Comparison of ENCODE assay signal across 8 cellular contexts in genomic region chr12:11651377-11651776, GRCh38. TPM values are rescaled to one million over a fixed set of nuclear protein-coding genes. Genes with fewer than 3 reads are reported as not detected.
DNase-seq lines count a peak whose midpoint lies in the region; ATAC-seq, FAIRE-seq and TF ChIP-seq lines count a peak whose summit lies in the region.

No MANE protein-coding gene starts in this region.

- peak overlapping the region; percentile 98 for H3K4me3 Mint-ChIP-seq in activated naive CD4-positive, alpha-beta T cell treated with anti-CD3 and anti-CD28 coated beads for 36 hours
- H3K4me3 Mint-ChIP-seq in memory B cell (peak overlapping the region; percentile 98), type B pancreatic cell (peak overlapping the region; percentile 94)

- H3K9me3 Mint-ChIP-seq in activated naive CD4-positive, alpha-beta T cell treated with anti-CD3 and anti-CD28 coated beads for 36 hours = no peaks in the 10 kb centered on the region
- no peaks in the 10 kb centered on the region for H3K9me3 Mint-ChIP-seq in memory B cell
- H3K9me3 Mint-ChIP-seq in type B pancreatic cell = no peaks in the 10 kb centered on the region

- intact Hi-C loops in activated naive CD4-positive, alpha-beta T cell treated with anti-CD3 and anti-CD28 coated beads for 36 hours (cut with micrococcal nuclease) = loop anchor here (1.0 to 10.0 kb wide), 8 partner anchors 8 to 1787 kb away; partner anchors contain the start of genes CLEC2B, GPR19 and SMIM10L1
- intact Hi-C loops in K562 (cut with micrococcal nuclease) = loop anchor here (5.0 kb wide), 1 partner anchor 146 kb away; no protein-coding TSS in a partner anchor

- DNase-seq in activated naive CD4-positive, alpha-beta T cell treated with anti-CD3 and anti-CD28 coated beads for 36 hours = no peak
- DNase-seq in activated naive CD4-positive, alpha-beta T cell (lab: John Stamatoyannopoulos, UW) = no peak
- DNase-seq in K562 (ENCODE audit: extremely low read depth in 1 of 4, low spot score in 3 of 4) = no peak
- no peak for DNase-seq in memory B cell (ENCODE audit: low spot score in 2 of 2)
- no peak for DNase-seq in type B pancreatic cell (ENCODE audit: extremely low spot score, unreplicated experiment)
- DNase-seq in NK-92 treated with Interleukin-12 subunit alpha and Interleukin-12 subunit beta, amount 100 ng/mL, for 24 hours (lab: John Stamatoyannopoulos, UW) = no peak
- DNase-seq in AML-193 (lab: John Stamatoyannopoulos, UW) = no peak
- DNase-seq in H54 (ENCODE audit: insufficient read length, low spot score) = no peak

- H3K9me3 ChIP-seq in K562 (replicated peaks; ENCODE audit: control insufficient read depth, insufficient read depth, low read depth, low read length) = no peaks in the 10 kb centered on the region; the same call in 1 of the 2 replicates

- H3K4me1 Mint-ChIP-seq in activated naive CD4-positive, alpha-beta T cell treated with anti-CD3 and anti-CD28 coated beads for 36 hours (ENCODE audit: low read depth) = peaks cover 47% of the 10 kb centered on the region
- peaks cover 32% of the 10 kb centered on the region for H3K4me1 Mint-ChIP-seq in memory B cell
- peaks cover 25% of the 10 kb centered on the region for H3K4me1 Mint-ChIP-seq in type B pancreatic cell (ENCODE audit: unreplicated experiment)

- in situ Hi-C loops in K562 (cut with MboI) = no loop called here

- H3K4me2 ChIP-seq in K562 (ENCODE audit: insufficient read depth, low read length) = peak overlapping the region; percentile 79

- TF ChIP-seq RAD21 in K562 (CRISPR knock-in tag; conservative IDR thresholded peaks at IDR 0.05 in 1 of 2, IDR thresholded peaks at IDR 0.05 in 1 of 2) = no peak

- H3K36me3 Mint-ChIP-seq in activated naive CD4-positive, alpha-beta T cell treated with anti-CD3 and anti-CD28 coated beads for 36 hours (ENCODE audit: low read depth) = peaks cover 19% of the 10 kb centered on the region
- H3K36me3 Mint-ChIP-seq in memory B cell (no peaks in the 10 kb centered on the region), type B pancreatic cell (no peaks in the 10 kb centered on the region)

- peak overlapping the region; percentile 99 for H3K27ac Mint-ChIP-seq in activated naive CD4-positive, alpha-beta T cell treated with anti-CD3 and anti-CD28 coated beads for 36 hours
- H3K27ac Mint-ChIP-seq in memory B cell (peak overlapping the region; percentile 98), type B pancreatic cell (peak overlapping the region; percentile 96)

- no peaks in the 10 kb centered on the region for H4K20me1 ChIP-seq in K562 (replicated peaks; ENCODE audit: control insufficient read depth, insufficient read depth, low read length)

- no peaks in the 10 kb centered on the region for H3K27me3 Mint-ChIP-seq in activated naive CD4-positive, alpha-beta T cell treated with anti-CD3 and anti-CD28 coated beads for 36 hours (ENCODE audit: low read depth)
- no peaks in the 10 kb centered on the region for H3K27me3 Mint-ChIP-seq in memory B cell
- no peaks in the 10 kb centered on the region for H3K27me3 Mint-ChIP-seq in type B pancreatic cell

- H3K9ac ChIP-seq in K562 (ENCODE audit: insufficient read depth in 1 of 2, low read depth in 2 of 2, low read length in 2 of 2) = peak overlapping the region in 1 of 2 experiments; percentile 82; a peak in 2 of 4 replicates

- peaks cover 54% of the 10 kb centered on the region for H3K79me2 ChIP-seq in K562 (ENCODE audit: control insufficient read depth, insufficient read depth, low read length)

- peak overlapping the region; percentile 99; the same call in 2 of the 3 replicates for H3K27ac ChIP-seq in K562 (ENCODE audit: extremely low read depth, low read depth, low read length)

- FAIRE-seq in K562 (lab: Jason Lieb, UNC) (no peak), H54 (lab: Jason Lieb, UNC) (no peak)

- no peak for TF ChIP-seq EP300 in K562 (IDR thresholded peaks at IDR 0.05; ENCODE audit: low read length)

- H3K36me3 ChIP-seq in K562 (ENCODE audit: control insufficient read depth, insufficient read depth, low read length) = no peaks in the 10 kb centered on the region

- TF ChIP-seq CTCF in K562 (IDR thresholded peaks at IDR 0.05 in 2 of 3, conservative IDR thresholded peaks at IDR 0.05 in 1 of 3; ENCODE audit: insufficient read depth in 2 of 3, low read depth in 1 of 3, low read length in 3 of 3) (no peak), type B pancreatic cell (conservative IDR thresholded peaks at IDR 0.05) (no peak)

- POLR2A ChIA-PET in K562 (lab: Yijun Ruan, JAX) = no interaction called here

- H3K4me3 ChIP-seq in K562 = peak overlapping the region; percentile 77

- no peaks in the 10 kb centered on the region for H3K27me3 ChIP-seq in K562 (ENCODE audit: control insufficient read depth in 2 of 2, insufficient read depth in 2 of 2, low read length in 2 of 2)

- TF ChIP-seq POLR2A in K562 (conservative IDR thresholded peaks at IDR 0.05) (no peak), H54 (IDR thresholded peaks at IDR 0.05; ENCODE audit: low read depth, low read length) (no peak)

- CTCF ChIA-PET in activated naive CD4-positive, alpha-beta T cell treated with anti-CD3 and anti-CD28 coated beads for 36 hours (lab: Charles Lee) = interaction anchor here (1.2 kb wide), 1 partner anchor 127 kb away, joined by 4 read pairs; no protein-coding TSS in a partner anchor
- CTCF ChIA-PET in K562 (lab: Yijun Ruan, JAX; ENCODE audit: low intra/inter-chr PET ratio) = no interaction called here

- H3K4me1 ChIP-seq in K562 (replicated peaks in 1 of 2; ENCODE audit: control insufficient read depth in 2 of 2, insufficient read depth in 2 of 2, low read length in 2 of 2) = peaks cover 0 to 5% of the 10 kb centered on the region in 2 experiments; a peak in 3 of 5 replicates

- 13% methylated on average over 5 of the region's 5 CpGs for WGBS in K562 (ENCODE audit: insufficient coverage, low coverage, missing lambda C conversion rate)

- H3K9me1 ChIP-seq in K562 (ENCODE audit: control insufficient read depth, insufficient read depth, low read length) = no peaks in the 10 kb centered on the region

- no TSS peak for BruUV-seq in K562 (replicated peaks; lab: Mats Ljungman, UMichigan)

- H2AFZ ChIP-seq in K562 (ENCODE audit: low read depth, low read length) = peak overlapping the region; percentile 71

- no peak for ATAC-seq in K562
- ATAC-seq in memory B cell (ENCODE audit: low read depth) = no peak

TF ChIP-seq in K562, 482 proteins besides CTCF, POLR2A, EP300 and RAD21 (continues in another document):
- TF ChIP-seq NCOR1 (IDR thresholded peaks at IDR 0.05) (no peak), ELF4 (CRISPR knock-in tag; IDR thresholded peaks at IDR 0.05) (no peak), MTA1 (IDR thresholded peaks at IDR 0.05; ENCODE audit: borderline replicate concordance) (no peak), CBFA2T3 (IDR thresholded peaks at IDR 0.05) (no peak), RBM14 (IDR thresholded peaks at IDR 0.05; ENCODE audit: borderline replicate concordance, insufficient read depth, low read depth, low read length) (no peak), MEF2A (IDR thresholded peaks at IDR 0.05; ENCODE audit: control insufficient read depth, low read depth, low read length) (no peak), ZNF174 (CRISPR knock-in tag; IDR thresholded peaks at IDR 0.05) (no peak)

RNA-seq across cellular contexts. Expression of gene ETV6, which starts 1.9 kb away (rescaled TPM):
- 10 to 100 TPM; 48.1 to 48.6 TPM for total RNA-seq in activated naive CD4-positive, alpha-beta T cell treated with anti-CD3 and anti-CD28 coated beads for 36 hours
- total RNA-seq in K562 (2011; cell fraction: chromatin; rRNA removed; ENCODE audit: low replicate concordance) = 9.4 and 9.8 TPM in 2 replicates
- 5.7 and 6.3 TPM in 2 replicates for total RNA-seq in K562 (2011; cell fraction: nucleolus; rRNA removed)
- 4.8 and 14.7 TPM in 2 replicates for total RNA-seq in K562 (2011; cell fraction: nucleoplasm; rRNA removed)
- total RNA-seq in K562 (2014; rRNA removed) (3.4 and 4.6 TPM in 2 replicates), K562 (2014; rRNA removed; fragmentation: Illumina TruSeq; extraction: Trizol) (4.1 and 5.1 TPM in 2 replicates), K562 (2015; rRNA removed; fragmentation: Illumina TruSeq; extraction: Trizol) (6.4 and 6.6 TPM in 2 replicates), K562 (2021) (10.6 and 12.7 TPM in 2 replicates), type B pancreatic cell (ENCODE audit: low replicate concordance) (26.5 and 47.1 TPM in 2 replicates)
- polyA plus RNA-seq in K562 (2011; rRNA removed) (3.1 and 3.9 TPM in 2 replicates), K562 (2014; fragmentation: Illumina TruSeq; extraction: Trizol) (5.6 and 5.8 TPM in 2 replicates), K562 (2014; fragmentation: Nextera tagmentation; extraction: Ambion mirVana) (1 to 10 TPM in 1 of 2 experiments, under 1 TPM in 1; 0.81 to 1.8 TPM), K562 (2014; rRNA removed) (3.9 and 4.1 TPM in 2 replicates)
- polyA plus RNA-seq in K562 (2011; cell fraction: cytosol; rRNA removed) = 2.1 and 2.9 TPM in 2 replicates
- 5.8 and 8.2 TPM in 2 replicates for polyA plus RNA-seq in K562 (2011; cell fraction: nucleus; rRNA removed)
- polyA plus RNA-seq in K562 (2012) = 4.0 and 5.5 TPM in 2 replicates
- polyA minus RNA-seq in K562 (2011; rRNA and poly(A)+ RNA removed) = 7.4 and 7.5 TPM in 2 replicates
- polyA minus RNA-seq in K562 (2011; cell fraction: cytosol; rRNA and poly(A)+ RNA removed) = 4.9 and 5.4 TPM in 2 replicates
- polyA minus RNA-seq in K562 (2011; cell fraction: nucleus; rRNA and poly(A)+ RNA removed) = 9.3 and 15.8 TPM in 2 replicates
